1 cellular context compared by ENCODE assay signal in genomic region chr6:37480118-37480736, GRCh38.
TF ChIP-seq lines count a peak whose summit lies in the region.

No MANE protein-coding gene starts in this region.

TF ChIP-seq in K562, 482 proteins besides CTCF, POLR2A, EP300 and RAD21:
- no peak for TF ChIP-seq AFF4 (CRISPR knock-in tag; IDR thresholded peaks at IDR 0.05)
- peak; percentile 14; the same call in 1 of the 2 replicates for TF ChIP-seq POLR2AphosphoS5 (IDR thresholded peaks at IDR 0.05; ENCODE audit: control insufficient read depth, insufficient read depth, low read depth, low read length)
- TF ChIP-seq MLX (CRISPR knock-in tag; conservative IDR thresholded peaks at IDR 0.05), result no peak
